In the genomic region with DNA sequence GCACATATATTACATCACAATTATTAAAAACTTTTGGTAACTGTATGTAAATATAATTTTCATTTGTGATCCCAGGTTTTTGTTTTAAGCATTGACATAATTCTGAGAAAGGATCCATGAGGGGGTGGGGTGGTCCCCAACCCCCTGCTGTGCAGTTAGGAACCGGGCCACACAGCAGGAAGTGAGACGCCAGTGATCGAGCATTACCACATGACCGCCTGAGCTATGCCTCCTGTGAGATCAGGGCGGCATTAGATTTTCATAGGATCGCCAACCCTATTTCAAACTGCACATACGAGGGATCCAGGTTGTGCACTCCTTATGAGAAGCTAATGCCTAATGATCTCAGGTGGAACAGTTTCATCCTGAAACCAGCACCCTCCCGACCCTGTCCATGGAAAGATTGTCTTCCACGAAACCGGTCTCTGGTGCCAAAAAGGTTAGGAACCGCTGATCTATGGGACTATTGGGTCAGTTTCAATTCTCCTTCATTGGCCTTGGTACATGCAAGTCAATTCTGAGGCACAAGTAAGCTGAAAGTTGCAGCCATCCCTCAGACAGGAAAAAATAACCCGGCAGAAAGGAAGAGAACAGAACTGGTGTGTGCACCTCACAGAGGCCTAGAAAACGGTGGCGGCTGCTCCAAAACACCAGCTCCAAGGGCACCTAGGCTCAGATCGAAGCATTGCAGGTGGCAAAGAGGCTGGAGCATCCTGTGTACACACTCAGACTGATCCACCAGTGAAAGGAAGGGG, we compare ENCODE assay signal across 15 cellular contexts. TPM values are rescaled to one million over a fixed set of nuclear protein-coding genes. Genes with fewer than 3 reads are reported as not detected.
DNase-seq lines count a peak whose midpoint lies in the region; ATAC-seq and TF ChIP-seq lines count a peak whose summit lies in the region.
"Had no signal": no experiment of that assay in that cellular context is flagged by ENCODE, and none has a peak within 500 bp of the region (broad histone marks: within the 10 kb centered on the region; RNA-seq: fewer than 3 reads in every experiment).

No MANE protein-coding gene starts in this region.

- intact Hi-C loops in IMR-90 (cut with micrococcal nuclease): no loop called here
- intact Hi-C loops in adrenal gland (cut with DNase I): loop anchor here in 1 of 2 donors (10.0 kb wide), 1 partner anchor 527 kb away; no protein-coding TSS in a partner anchor

- H4K5ac ChIP-seq in IMR-90 (ENCODE audit: low read depth, low read length): no peak overlapping the region

- peak overlapping the region; percentile 40 for H2AFZ ChIP-seq in IMR-90 (replicated peaks; ENCODE audit: low read length, poor library complexity)
- H2AFZ ChIP-seq in neuronal stem cell (ENCODE audit: low read length): peak overlapping the region; percentile 10
- H2AFZ ChIP-seq: GM23248 had no signal

- H3K23ac ChIP-seq in IMR-90 (ENCODE audit: low read depth, low read length) (no peak overlapping the region), neuronal stem cell (ENCODE audit: low read depth, low read length, poor library complexity) (no peak overlapping the region)

- POLR2A ChIA-PET in IMR-90 (lab: Charles Lee; ENCODE audit: unreplicated experiment): no interaction called here

- H3K9ac ChIP-seq in IMR-90 (ENCODE audit: low read depth, low read length) (no peak overlapping the region), neuronal stem cell (ENCODE audit: low read depth, low read length, poor library complexity) (no peak overlapping the region)
- H3K9ac ChIP-seq: GM23248 had no signal

- in situ Hi-C loops in IMR-90 (cut with MboI; ENCODE audit: low sequenced_read_pairs): loop anchor here (10.0 to 25.0 kb wide), 3 partner anchors 517 to 1069 kb away; a partner anchor contains a TSS

- H4K91ac ChIP-seq in IMR-90 (ENCODE audit: insufficient read depth, low read depth, low read length) (no peak overlapping the region), neuronal stem cell (ENCODE audit: low read depth, low read length, poor library complexity) (no peak overlapping the region)

- dilution Hi-C loops in IMR-90 (cut with HindIII; ENCODE audit: low sequenced_read_pairs, unreplicated experiment): no loop called here

- H3K4me3 Mint-ChIP-seq in chondrocyte (ENCODE audit: unreplicated experiment): no peak overlapping the region

- H2AK5ac ChIP-seq in IMR-90 (ENCODE audit: low read depth, low read length) (no peak overlapping the region), neuronal stem cell (ENCODE audit: low read depth, low read length) (no peak overlapping the region)

- WGBS in IMR-90 (ENCODE audit: extremely low coverage in 2 of 2, insufficient read length in 1 of 2), 2 experiments: 53% methylated on average over 2 of the region's 15 CpGs; no CpG with 5 or more reads in 1 of the 2 experiments
- no CpG with 5 or more reads among the region's 15 CpGs for WGBS in neuronal stem cell (ENCODE audit: extremely low coverage in 2 of 2, insufficient read length in 2 of 2, insufficient replicate concordance in 1 of 2), 2 donors
- WGBS in adrenal gland, 4 donors: 69 to 80% (median 74%) methylated on average over 10 to 15 of the region's 15 CpGs

- TF ChIP-seq CTCF in IMR-90 (conservative IDR thresholded peaks at IDR 0.05; ENCODE audit: low read depth, low read length) (no peak), adrenal gland (IDR thresholded peaks at IDR 0.05) (no peak), chondrocyte (IDR thresholded peaks at IDR 0.05) (no peak)

- DNase-seq in activated CD4-positive, CD25-positive, alpha-beta regulatory T cell treated with anti-CD3 and anti-CD28 coated beads, Interleukin-2, amount 50 U/mL, for 72 hours: no peak
- DNase-seq in IMR-90 (no peak), neuronal stem cell (ENCODE audit: low spot score) (no peak), NCI-H446 treated with DMSO at 0.1 percent for 48 hours (lab: John Stamatoyannopoulos, UW) (no peak), adrenal gland (no peak), chondrocyte (ENCODE audit: low spot score) (no peak)
- DNase-seq in activated naive CD4-positive, alpha-beta T cell treated with anti-CD3 and anti-CD28 coated beads, Interleukin-2, amount 50 U/mL, for 72 hours (ENCODE audit: low spot score in 2 of 2): no peak
- DNase-seq: body of pancreas; effector CD4-positive, alpha-beta T cell; GM23248; NCI-H1417 treated with DMSO at 0.1 percent for 48 hours; NCI-H526 treated with DMSO at 0.1 percent for 48 hours; occipital lobe; RPMI8226 had no signal

- no TSS peak for BruUV-seq in IMR-90 (replicated peaks; lab: Mats Ljungman, UMichigan)

- no peak overlapping the region for H4K8ac ChIP-seq in IMR-90 (ENCODE audit: low read depth in 2 of 2, low read length in 2 of 2)
- no peak overlapping the region for H4K8ac ChIP-seq in neuronal stem cell (ENCODE audit: low read depth, low read length)

- no peaks in the 10 kb centered on the region for H3K27me3 Mint-ChIP-seq in chondrocyte (ENCODE audit: low read depth)

- H3K4me1 ChIP-seq in IMR-90 (ENCODE audit: control insufficient read depth, insufficient read depth, low read length): peaks cover 4% of the 10 kb centered on the region
- H3K4me1 ChIP-seq in neuronal stem cell (ENCODE audit: control insufficient read depth in 2 of 2, insufficient read depth in 1 of 2, low read depth in 1 of 2, low read length in 2 of 2): peaks cover 3% of the 10 kb centered on the region in 2 donors
- H3K4me1 ChIP-seq in adrenal gland (replicated peaks in 1 of 2): no peaks in the 10 kb centered on the region

- TF ChIP-seq POLR2A in IMR-90 (IDR thresholded peaks at IDR 0.05; ENCODE audit: low read depth, low read length): no peak
- TF ChIP-seq POLR2A in adrenal gland (IDR thresholded peaks at IDR 0.05): no peak

- peaks cover 18 to 26% of the 10 kb centered on the region in 2 donors for H3K36me3 Mint-ChIP-seq in activated naive CD4-positive, alpha-beta T cell treated with anti-CD3 and anti-CD28 coated beads, Interleukin-2, amount 50 U/mL, for 72 hours
- no peaks in the 10 kb centered on the region for H3K36me3 Mint-ChIP-seq in chondrocyte (ENCODE audit: low read depth)

- peaks cover 18% of the 10 kb centered on the region for H3K4me1 Mint-ChIP-seq in chondrocyte (ENCODE audit: low read depth)

- H3K79me1 ChIP-seq in IMR-90 (ENCODE audit: low read depth in 1 of 2, low read length in 2 of 2): no peaks in the 10 kb centered on the region
- no peaks in the 10 kb centered on the region for H3K79me1 ChIP-seq in neuronal stem cell (ENCODE audit: low read depth, low read length)

- no peak for TF ChIP-seq RAD21 in IMR-90 (IDR thresholded peaks at IDR 0.05; ENCODE audit: low read length)

- H3K27me3 ChIP-seq in IMR-90 (ENCODE audit: control insufficient read depth, insufficient read depth, low read length) (no peaks in the 10 kb centered on the region), neuronal stem cell (ENCODE audit: control insufficient read depth in 3 of 3, insufficient read depth in 3 of 3, low read depth in 1 of 3, low read length in 3 of 3) (no peaks in the 10 kb centered on the region), adrenal gland (no peaks in the 10 kb centered on the region)
- H3K27me3 ChIP-seq: body of pancreas had no signal

- no peak overlapping the region for H2BK5ac ChIP-seq in IMR-90 (ENCODE audit: low read depth, low read length, poor library complexity, severe bottlenecking)
- no peak overlapping the region for H2BK5ac ChIP-seq in neuronal stem cell (ENCODE audit: low read length)

- H3K9me3 ChIP-seq in IMR-90 (ENCODE audit: control insufficient read depth, insufficient read depth, low read length) (no peaks in the 10 kb centered on the region), neuronal stem cell (replicated peaks in 1 of 2; ENCODE audit: control insufficient read depth in 2 of 2, insufficient read depth in 1 of 2, low read depth in 1 of 2, low read length in 2 of 2) (no peaks in the 10 kb centered on the region), adrenal gland (replicated peaks in 1 of 3) (no peaks in the 10 kb centered on the region)
- H3K9me3 ChIP-seq: body of pancreas had no signal

- H3K4ac ChIP-seq in IMR-90 (ENCODE audit: low read depth, low read length) (no peak overlapping the region), neuronal stem cell (ENCODE audit: low read length) (no peak overlapping the region)

- H3K4me3 ChIP-seq in IMR-90 (ENCODE audit: insufficient read depth, low read depth, low read length): no peak overlapping the region
- H3K4me3 ChIP-seq in neuronal stem cell (ENCODE audit: low read length in 2 of 2): no peak overlapping the region
- H3K4me3 ChIP-seq in adrenal gland: no peak overlapping the region
- H3K4me3 ChIP-seq: body of pancreas, GM23248 had no signal

- H2BK12ac ChIP-seq in neuronal stem cell (ENCODE audit: low read length): no peak overlapping the region

- H4K20me1 ChIP-seq in IMR-90 (ENCODE audit: insufficient read depth, low read length): no peaks in the 10 kb centered on the region

- no peak overlapping the region for H2AK9ac ChIP-seq in IMR-90 (replicated peaks; ENCODE audit: low read depth, low read length, poor library complexity)

- H2BK15ac ChIP-seq in IMR-90 (ENCODE audit: low read depth, low read length) (no peak overlapping the region), neuronal stem cell (ENCODE audit: low read length) (no peak overlapping the region)

- no peaks in the 10 kb centered on the region for H3K9me1 ChIP-seq in IMR-90 (ENCODE audit: insufficient read depth, low read length)

- no peaks in the 10 kb centered on the region for H3K9me3 Mint-ChIP-seq in activated naive CD4-positive, alpha-beta T cell treated with anti-CD3 and anti-CD28 coated beads, Interleukin-2, amount 50 U/mL, for 72 hours
- H3K9me3 Mint-ChIP-seq in chondrocyte (ENCODE audit: low read depth): no peaks in the 10 kb centered on the region

- H3K18ac ChIP-seq in IMR-90 (ENCODE audit: low read depth, low read length) (no peak overlapping the region), neuronal stem cell (ENCODE audit: low read length) (no peak overlapping the region)

- H3K27ac ChIP-seq in IMR-90 (ENCODE audit: insufficient read depth, low read length): no peak overlapping the region
- H3K27ac ChIP-seq in neuronal stem cell (replicated peaks; ENCODE audit: low read length): no peak overlapping the region
- peak overlapping the region in 1 of 5 donors; percentile 61 for H3K27ac ChIP-seq in adrenal gland
- H3K27ac ChIP-seq: body of pancreas, GM23248 had no signal

- H3K27ac Mint-ChIP-seq in activated naive CD4-positive, alpha-beta T cell treated with anti-CD3 and anti-CD28 coated beads, Interleukin-2, amount 50 U/mL, for 72 hours: peak overlapping the region; percentile 95 to 97
- H3K27ac Mint-ChIP-seq in chondrocyte (ENCODE audit: unreplicated experiment): no peak overlapping the region

- CTCF ChIA-PET in IMR-90 (lab: Yijun Ruan, JAX): interaction anchor here (1.0 to 1.3 kb wide), 2 partner anchors 21 to 520 kb away, joined by 3 read pairs; no protein-coding TSS in a partner anchor

- H3K14ac ChIP-seq in IMR-90 (replicated peaks; ENCODE audit: low read depth, low read length) (no peak overlapping the region), neuronal stem cell (ENCODE audit: low read length) (no peak overlapping the region)

- H2BK120ac ChIP-seq in IMR-90 (ENCODE audit: low read depth, low read length) (no peak overlapping the region), neuronal stem cell (ENCODE audit: low read depth, low read length) (no peak overlapping the region)

- no peak overlapping the region for H2BK20ac ChIP-seq in IMR-90 (ENCODE audit: low read depth, low read length)

- H3K4me2 ChIP-seq in IMR-90 (ENCODE audit: low read depth, low read length) (no peak overlapping the region), neuronal stem cell (ENCODE audit: insufficient read depth, low read length, poor library complexity, severe bottlenecking) (no peak overlapping the region)

- no peaks in the 10 kb centered on the region for H3K36me3 ChIP-seq in IMR-90 (ENCODE audit: control insufficient read depth, insufficient read depth, low read length)
- H3K36me3 ChIP-seq in neuronal stem cell (replicated peaks in 1 of 2; ENCODE audit: control insufficient read depth in 2 of 2, insufficient read depth in 2 of 2, low read length in 2 of 2): no peaks in the 10 kb centered on the region
- no peaks in the 10 kb centered on the region for H3K36me3 ChIP-seq in adrenal gland (replicated peaks in 1 of 2)

- no peak overlapping the region for H3K56ac ChIP-seq in IMR-90 (ENCODE audit: extremely low read depth, insufficient read depth, low read length)

- peak; percentile 61 to 79 for ATAC-seq in activated CD4-positive, CD25-positive, alpha-beta regulatory T cell treated with anti-CD3 and anti-CD28 coated beads, Interleukin-2, amount 50 U/mL, for 24 hours
- no peak for ATAC-seq in IMR-90 (ENCODE audit: low read depth)
- ATAC-seq in activated naive CD4-positive, alpha-beta T cell treated with anti-CD3 and anti-CD28 coated beads, Interleukin-2, amount 50 U/mL, for 72 hours: peak; percentile 27 to 63
- ATAC-seq: body of pancreas had no signal

RNA-seq across cellular contexts. Expression of a gene that starts 7.0 kb away (rescaled TPM):
- total RNA-seq in IMR-90 (2012; rRNA removed): 9,222 and 11,116 TPM in 2 replicates
- 4,133 and 4,648 TPM in 2 replicates for polyA plus RNA-seq in IMR-90 (2012; rRNA removed)
- 4,164 and 9,036 TPM in 2 replicates for polyA plus RNA-seq in IMR-90 (2012; cell fraction: cytosol; rRNA removed)
- polyA plus RNA-seq in IMR-90 (2012; cell fraction: nucleus; rRNA removed; ENCODE audit: low replicate concordance): 567 and 1,669 TPM in 2 replicates
- total RNA-seq in activated naive CD4-positive, alpha-beta T cell treated with anti-CD3 and anti-CD28 coated beads, Interleukin-2, amount 50 U/mL, for 72 hours: over 10,000 TPM in 1 of 2 donors, 1,000 to 10,000 TPM in 1; 8,550 to 11,762 TPM
- polyA plus RNA-seq in neuronal stem cell (2013, experiment 1 of 2): 3,189 TPM
- 3,111 TPM for polyA plus RNA-seq in neuronal stem cell (2013, experiment 2 of 2)
- 1,000 to 10,000 TPM; 3,090 to 9,144 (median 3,958) TPM for total RNA-seq in adrenal gland
- polyA plus RNA-seq in adrenal gland: 1,000 to 10,000 TPM; 2,395 to 6,385 (median 6,130) TPM
- 1,769 to 3,180 TPM (median 3,093 TPM) in 3 replicates for total RNA-seq in chondrocyte
